In the genomic region with DNA sequence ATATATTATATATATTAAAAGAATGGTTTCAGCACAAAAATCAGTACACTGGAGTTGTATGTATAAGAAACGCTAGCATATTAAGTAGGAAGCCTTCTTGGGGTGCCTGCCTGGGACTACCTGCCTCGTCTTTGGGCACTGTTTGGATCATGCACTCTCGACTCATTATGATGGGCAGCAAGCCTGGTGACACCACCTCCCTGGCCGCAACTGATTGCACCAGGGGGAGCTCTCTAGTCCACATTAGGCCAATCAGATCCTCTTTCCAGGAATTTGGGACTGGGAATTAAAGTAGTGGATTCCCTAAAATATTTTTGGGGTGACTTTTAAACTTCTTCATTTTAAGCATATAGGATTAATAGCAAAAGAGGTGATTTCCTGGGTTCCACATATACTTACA, we compare ENCODE assay signal across 2 cellular contexts.
TF ChIP-seq lines count a peak whose summit lies in the region.

No MANE protein-coding gene starts in this region.

TF ChIP-seq in SK-N-SH, 30 proteins besides CTCF, POLR2A, EP300 and RAD21 (continued from another document):
- TF ChIP-seq, protein P1, sequence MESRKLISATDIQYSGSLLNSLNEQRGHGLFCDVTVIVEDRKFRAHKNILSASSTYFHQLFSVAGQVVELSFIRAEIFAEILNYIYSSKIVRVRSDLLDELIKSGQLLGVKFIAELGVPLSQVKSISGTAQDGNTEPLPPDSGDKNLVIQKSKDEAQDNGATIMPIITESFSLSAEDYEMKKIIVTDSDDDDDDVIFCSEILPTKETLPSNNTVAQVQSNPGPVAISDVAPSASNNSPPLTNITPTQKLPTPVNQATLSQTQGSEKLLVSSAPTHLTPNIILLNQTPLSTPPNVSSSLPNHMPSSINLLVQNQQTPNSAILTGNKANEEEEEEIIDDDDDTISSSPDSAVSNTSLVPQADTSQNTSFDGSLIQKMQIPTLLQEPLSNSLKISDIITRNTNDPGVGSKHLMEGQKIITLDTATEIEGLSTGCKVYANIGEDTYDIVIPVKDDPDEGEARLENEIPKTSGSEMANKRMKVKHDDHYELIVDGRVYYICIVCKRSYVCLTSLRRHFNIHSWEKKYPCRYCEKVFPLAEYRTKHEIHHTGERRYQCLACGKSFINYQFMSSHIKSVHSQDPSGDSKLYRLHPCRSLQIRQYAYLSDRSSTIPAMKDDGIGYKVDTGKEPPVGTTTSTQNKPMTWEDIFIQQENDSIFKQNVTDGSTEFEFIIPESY (IDR thresholded peaks at IDR 0.05; ENCODE audit: borderline replicate concordance, low read depth): no peak
- no peak for TF ChIP-seq TEAD4 (IDR thresholded peaks at IDR 0.05; ENCODE audit: borderline replicate concordance, insufficient read depth)

TF ChIP-seq in SK-N-SH treated with all-trans-retinoic acid at 6 μM for 48 hours, 23 proteins besides CTCF, POLR2A, EP300 and RAD21 (continued from another document):
- TF ChIP-seq, protein P2, sequence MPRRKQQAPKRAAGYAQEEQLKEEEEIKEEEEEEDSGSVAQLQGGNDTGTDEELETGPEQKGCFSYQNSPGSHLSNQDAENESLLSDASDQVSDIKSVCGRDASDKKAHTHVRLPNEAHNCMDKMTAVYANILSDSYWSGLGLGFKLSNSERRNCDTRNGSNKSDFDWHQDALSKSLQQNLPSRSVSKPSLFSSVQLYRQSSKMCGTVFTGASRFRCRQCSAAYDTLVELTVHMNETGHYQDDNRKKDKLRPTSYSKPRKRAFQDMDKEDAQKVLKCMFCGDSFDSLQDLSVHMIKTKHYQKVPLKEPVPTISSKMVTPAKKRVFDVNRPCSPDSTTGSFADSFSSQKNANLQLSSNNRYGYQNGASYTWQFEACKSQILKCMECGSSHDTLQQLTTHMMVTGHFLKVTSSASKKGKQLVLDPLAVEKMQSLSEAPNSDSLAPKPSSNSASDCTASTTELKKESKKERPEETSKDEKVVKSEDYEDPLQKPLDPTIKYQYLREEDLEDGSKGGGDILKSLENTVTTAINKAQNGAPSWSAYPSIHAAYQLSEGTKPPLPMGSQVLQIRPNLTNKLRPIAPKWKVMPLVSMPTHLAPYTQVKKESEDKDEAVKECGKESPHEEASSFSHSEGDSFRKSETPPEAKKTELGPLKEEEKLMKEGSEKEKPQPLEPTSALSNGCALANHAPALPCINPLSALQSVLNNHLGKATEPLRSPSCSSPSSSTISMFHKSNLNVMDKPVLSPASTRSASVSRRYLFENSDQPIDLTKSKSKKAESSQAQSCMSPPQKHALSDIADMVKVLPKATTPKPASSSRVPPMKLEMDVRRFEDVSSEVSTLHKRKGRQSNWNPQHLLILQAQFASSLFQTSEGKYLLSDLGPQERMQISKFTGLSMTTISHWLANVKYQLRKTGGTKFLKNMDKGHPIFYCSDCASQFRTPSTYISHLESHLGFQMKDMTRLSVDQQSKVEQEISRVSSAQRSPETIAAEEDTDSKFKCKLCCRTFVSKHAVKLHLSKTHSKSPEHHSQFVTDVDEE (CRISPR knock-in tag; IDR thresholded peaks at IDR 0.05): no peak
- TF ChIP-seq ZFP30 (CRISPR knock-in tag; IDR thresholded peaks at IDR 0.05) (no peak), PPARA (CRISPR knock-in tag; IDR thresholded peaks at IDR 0.05; ENCODE audit: borderline replicate concordance) (no peak), ZFP3 (CRISPR knock-in tag; IDR thresholded peaks at IDR 0.05) (no peak), ISL1 (CRISPR knock-in tag; IDR thresholded peaks at IDR 0.05) (no peak), ZNF8 (CRISPR knock-in tag; IDR thresholded peaks at IDR 0.05) (no peak), OSR1 (CRISPR knock-in tag; IDR thresholded peaks at IDR 0.05) (no peak), ZNF70 (CRISPR knock-in tag; IDR thresholded peaks at IDR 0.05) (no peak), GLIS3 (CRISPR knock-in tag; IDR thresholded peaks at IDR 0.05) (no peak)
- TF ChIP-seq, protein P3, sequence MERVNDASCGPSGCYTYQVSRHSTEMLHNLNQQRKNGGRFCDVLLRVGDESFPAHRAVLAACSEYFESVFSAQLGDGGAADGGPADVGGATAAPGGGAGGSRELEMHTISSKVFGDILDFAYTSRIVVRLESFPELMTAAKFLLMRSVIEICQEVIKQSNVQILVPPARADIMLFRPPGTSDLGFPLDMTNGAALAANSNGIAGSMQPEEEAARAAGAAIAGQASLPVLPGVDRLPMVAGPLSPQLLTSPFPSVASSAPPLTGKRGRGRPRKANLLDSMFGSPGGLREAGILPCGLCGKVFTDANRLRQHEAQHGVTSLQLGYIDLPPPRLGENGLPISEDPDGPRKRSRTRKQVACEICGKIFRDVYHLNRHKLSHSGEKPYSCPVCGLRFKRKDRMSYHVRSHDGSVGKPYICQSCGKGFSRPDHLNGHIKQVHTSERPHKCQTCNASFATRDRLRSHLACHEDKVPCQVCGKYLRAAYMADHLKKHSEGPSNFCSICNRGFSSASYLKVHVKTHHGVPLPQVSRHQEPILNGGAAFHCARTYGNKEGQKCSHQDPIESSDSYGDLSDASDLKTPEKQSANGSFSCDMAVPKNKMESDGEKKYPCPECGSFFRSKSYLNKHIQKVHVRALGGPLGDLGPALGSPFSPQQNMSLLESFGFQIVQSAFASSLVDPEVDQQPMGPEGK (CRISPR knock-in tag; IDR thresholded peaks at IDR 0.05; ENCODE audit: borderline replicate concordance): no peak
